8 cellular contexts compared by ENCODE assay signal in genomic region chr4:46389301-46389761, GRCh38. TPM values are rescaled to one million over a fixed set of nuclear protein-coding genes. Genes with fewer than 3 reads are reported as not detected.
DNase-seq lines count a peak whose midpoint lies in the region; ATAC-seq, FAIRE-seq and TF ChIP-seq lines count a peak whose summit lies in the region.

No MANE protein-coding gene starts in this region.

- DNase-seq in NCI-H2227 (lab: John Stamatoyannopoulos, UW; ENCODE audit: unreplicated experiment): peak; percentile 1
- DNase-seq in NCI-H2227 treated with DMSO at 0.1 percent for 48 hours (lab: John Stamatoyannopoulos, UW): no peak
- DNase-seq in left lobe of liver (ENCODE audit: low spot score): no peak
- DNase-seq in suprapubic skin (ENCODE audit: low spot score in 2 of 2): no peak
- DNase-seq in NCI-H2196 treated with DMSO at 0.1 percent for 48 hours (lab: John Stamatoyannopoulos, UW; ENCODE audit: unreplicated experiment): no peak
- DNase-seq in H54 (ENCODE audit: insufficient read length, low spot score): no peak
- DNase-seq in central memory CD4-positive, alpha-beta T cell: no peak

- no peaks in the 10 kb centered on the region for H3K36me3 Mint-ChIP-seq in brain

- H3K27me3 Mint-ChIP-seq in brain: peaks cover 37% of the 10 kb centered on the region

- peaks cover 49% of the 10 kb centered on the region for H3K27me3 ChIP-seq in suprapubic skin

- peaks cover 38% of the 10 kb centered on the region for H3K4me1 Mint-ChIP-seq in brain

- peak overlapping the region; percentile 45 for H3K4me3 ChIP-seq in suprapubic skin

- H3K9me3 Mint-ChIP-seq in brain: peaks cover 0 to 17% (median 0%) of the 10 kb centered on the region in 5 experiments

- H3K9me3 ChIP-seq in suprapubic skin: no peaks in the 10 kb centered on the region

- TF ChIP-seq POLR2A in suprapubic skin (IDR thresholded peaks at IDR 0.05) (no peak), H54 (IDR thresholded peaks at IDR 0.05; ENCODE audit: low read depth, low read length) (no peak)

- peak; percentile 58 for ATAC-seq in left lobe of liver

- WGBS in suprapubic skin: 2% methylated on average over 25 of the region's 25 CpGs

- H3K36me3 ChIP-seq in suprapubic skin: no peaks in the 10 kb centered on the region

- H3K4me3 Mint-ChIP-seq in brain: peak overlapping the region; percentile 85 to 97 (median 93)

- peak overlapping the region; percentile 25 to 92 (median 69) for H3K27ac Mint-ChIP-seq in brain

- H3K27ac ChIP-seq in suprapubic skin: no peak overlapping the region

- no peak for TF ChIP-seq CTCF in brain (conservative IDR thresholded peaks at IDR 0.05)
- no peak for TF ChIP-seq CTCF in suprapubic skin (IDR thresholded peaks at IDR 0.05)

- FAIRE-seq in H54 (lab: Jason Lieb, UNC): no peak

- no peak for TF ChIP-seq EP300 in suprapubic skin (IDR thresholded peaks at IDR 0.05)

- H3K4me1 ChIP-seq in suprapubic skin: peaks cover 20% of the 10 kb centered on the region

RNA-seq across cellular contexts. Expression of gene GABRA2, which starts 0.6 kb away (rescaled TPM):
- polyA plus RNA-seq in brain (ENCODE audit: insufficient read depth, low read depth, low replicate concordance): 3.6 TPM
- total RNA-seq in left lobe of liver (not detected), suprapubic skin (under 1 TPM in 2 of 4 donors, not detected in 2; 0.13 to 0.32 TPM)
